9 cellular contexts compared by ENCODE assay signal in genomic region chr4:48129307-48130014, GRCh38. TPM values are rescaled to one million over a fixed set of nuclear protein-coding genes. Genes with fewer than 3 reads are reported as not detected.
DNase-seq lines count a peak whose midpoint lies in the region; ATAC-seq, FAIRE-seq and TF ChIP-seq lines count a peak whose summit lies in the region.
"Had no signal": no experiment of that assay in that cellular context is flagged by ENCODE, and none has a peak within 500 bp of the region (broad histone marks: within the 10 kb centered on the region; RNA-seq: fewer than 3 reads in every experiment).

No MANE protein-coding gene starts in this region.

- no peak overlapping the region for H3K27ac ChIP-seq in keratinocyte (ENCODE audit: control insufficient read depth, insufficient read depth, low read length)

- no peaks in the 10 kb centered on the region for H3K27me3 Mint-ChIP-seq in activated CD4-positive, alpha-beta T cell treated with anti-CD3 and anti-CD28 coated beads for 36 hours
- H3K27me3 Mint-ChIP-seq in type B pancreatic cell: no peaks in the 10 kb centered on the region
- H3K27me3 Mint-ChIP-seq: activated B cell treated with CpG ODN at 0.5 μM for 24 hours had no signal

- intact Hi-C loops in activated CD4-positive, alpha-beta T cell treated with anti-CD3 and anti-CD28 coated beads for 36 hours (cut with DNase I, micrococcal nuclease): loop anchor here (1.0 to 5.0 kb wide), 8 partner anchors 26 to 703 kb away; partner anchors contain the start of genes CORIN (in 1 of the 2), OCIAD1 (in 1 of the 2) and SLAIN2 (in 1 of the 2)

- H3K9me1 ChIP-seq in keratinocyte (ENCODE audit: control insufficient read depth, extremely low read depth, insufficient read depth, low read length): no peaks in the 10 kb centered on the region

- no peaks in the 10 kb centered on the region for H3K9me3 ChIP-seq in keratinocyte (ENCODE audit: control insufficient read depth, low read depth, low read length)

- H3K36me3 Mint-ChIP-seq in activated CD4-positive, alpha-beta T cell treated with anti-CD3 and anti-CD28 coated beads for 36 hours (ENCODE audit: low read depth): peaks cover 7% of the 10 kb centered on the region
- no peaks in the 10 kb centered on the region for H3K36me3 Mint-ChIP-seq in type B pancreatic cell

- peaks cover 83% of the 10 kb centered on the region for H3K4me1 Mint-ChIP-seq in activated CD4-positive, alpha-beta T cell treated with anti-CD3 and anti-CD28 coated beads for 36 hours
- H3K4me1 Mint-ChIP-seq in type B pancreatic cell (ENCODE audit: unreplicated experiment): peaks cover 28% of the 10 kb centered on the region

- POLR2A ChIA-PET in activated CD4-positive, alpha-beta T cell treated with anti-CD3 and anti-CD28 coated beads for 36 hours (lab: Charles Lee): interaction anchor here (3.2 kb wide), 1 partner anchor 9 kb away, joined by 19 read pairs; no protein-coding TSS in a partner anchor

- no peaks in the 10 kb centered on the region for H3K36me3 ChIP-seq in keratinocyte (ENCODE audit: control insufficient read depth in 2 of 2, extremely low read depth in 1 of 2, insufficient read depth in 2 of 2, low read length in 2 of 2)

- DNase-seq in activated CD4-positive, alpha-beta T cell treated with anti-CD3 and anti-CD28 coated beads for 36 hours: peak; percentile 73
- DNase-seq in activated CD4-positive, alpha-beta T cell treated with anti-CD3 and anti-CD28 coated beads for 1 hour: no peak
- DNase-seq in activated T-cell treated with anti-CD3 and anti-CD28 coated beads for 4 hours: peak; percentile 24
- DNase-seq in keratinocyte (ENCODE audit: low read depth, low spot score): no peak
- DNase-seq in type B pancreatic cell (ENCODE audit: extremely low spot score, unreplicated experiment): no peak
- DNase-seq in DMS153 (lab: John Stamatoyannopoulos, UW): no peak
- no peak for DNase-seq in KG1 (lab: John Stamatoyannopoulos, UW)
- DNase-seq: activated B cell treated with CpG ODN at 0.5 μM for 24 hours had no signal

- peak overlapping the region; percentile 81 for H3K4me3 Mint-ChIP-seq in activated CD4-positive, alpha-beta T cell treated with anti-CD3 and anti-CD28 coated beads for 36 hours
- no peak overlapping the region for H3K4me3 Mint-ChIP-seq in type B pancreatic cell
- H3K4me3 Mint-ChIP-seq: activated B cell treated with CpG ODN at 0.5 μM for 24 hours had no signal

- ATAC-seq in activated CD4-positive, alpha-beta T cell treated with anti-CD3 and anti-CD28 coated beads for 36 hours: peak; percentile 42
- no peak for ATAC-seq in esophagus mucosa

- H3K9me3 Mint-ChIP-seq in activated CD4-positive, alpha-beta T cell treated with anti-CD3 and anti-CD28 coated beads for 36 hours (ENCODE audit: low read depth): no peaks in the 10 kb centered on the region
- no peaks in the 10 kb centered on the region for H3K9me3 Mint-ChIP-seq in type B pancreatic cell
- H3K9me3 Mint-ChIP-seq: activated B cell treated with CpG ODN at 0.5 μM for 24 hours had no signal

- no peak overlapping the region for H3K4me2 ChIP-seq in keratinocyte (ENCODE audit: control insufficient read depth, extremely low read depth, insufficient read depth, low read depth, low read length)

- no peaks in the 10 kb centered on the region for H3K79me2 ChIP-seq in keratinocyte (ENCODE audit: control insufficient read depth, insufficient read depth, low read length)

- H4K20me1 ChIP-seq in keratinocyte (ENCODE audit: control insufficient read depth, extremely low read depth, insufficient read depth, low read length): no peaks in the 10 kb centered on the region

- peak in 2 of 3 experiments; percentile 8 to 12 for TF ChIP-seq CTCF in keratinocyte (optimal IDR thresholded peaks at IDR 0.05 in 1 of 3, IDR thresholded peaks at IDR 0.05 in 1 of 3, conservative IDR thresholded peaks at IDR 0.05 in 1 of 3; ENCODE audit: extremely low read depth in 1 of 3, insufficient read depth in 2 of 3, low read length in 3 of 3)
- no peak for TF ChIP-seq CTCF in type B pancreatic cell (conservative IDR thresholded peaks at IDR 0.05)

- no peaks in the 10 kb centered on the region for H3K27me3 ChIP-seq in keratinocyte (ENCODE audit: control insufficient read depth, extremely low read depth, insufficient read depth, low read length)

- H2AFZ ChIP-seq in keratinocyte (ENCODE audit: control insufficient read depth, low read length): no peak overlapping the region

- dilution Hi-C loops in keratinocyte (cut with MboI; ENCODE audit: extremely low pct_ligation_motif_present, low sequenced_read_pairs): no loop called here

- no peak overlapping the region for H3K9ac ChIP-seq in keratinocyte (ENCODE audit: control insufficient read depth, extremely low read depth, insufficient read depth, low read length)

- H3K4me3 ChIP-seq in keratinocyte (ENCODE audit: control insufficient read depth in 2 of 3, extremely low read depth in 1 of 3, insufficient read depth in 2 of 3, low read depth in 1 of 3, low read length in 3 of 3): no peak overlapping the region

- peaks cover 15% of the 10 kb centered on the region for H3K4me1 ChIP-seq in keratinocyte (ENCODE audit: control insufficient read depth, extremely low read depth, insufficient read depth, low read length)

- peak overlapping the region; percentile 97 for H3K27ac Mint-ChIP-seq in activated CD4-positive, alpha-beta T cell treated with anti-CD3 and anti-CD28 coated beads for 36 hours
- peak overlapping the region; percentile 27 for H3K27ac Mint-ChIP-seq in type B pancreatic cell
- H3K27ac Mint-ChIP-seq: activated B cell treated with CpG ODN at 0.5 μM for 24 hours had no signal

- FAIRE-seq in keratinocyte (lab: Jason Lieb, UNC): no peak

- CTCF ChIA-PET in activated CD4-positive, alpha-beta T cell treated with anti-CD3 and anti-CD28 coated beads for 36 hours (lab: Charles Lee): interaction anchor here (0.7 to 7.2 kb wide), 15 partner anchors 10 to 293 kb away, joined by 3 to 82 read pairs (median 5); partner anchors contain the start of gene NFXL1

RNA-seq across cellular contexts. Expression of gene TXK, which starts 4.6 kb away (rescaled TPM):
- 10 to 100 TPM; 11.2 to 18.2 TPM for total RNA-seq in activated CD4-positive, alpha-beta T cell treated with anti-CD3 and anti-CD28 coated beads for 36 hours
- 0.09 to 0.12 TPM in 2 of 3 replicates, not detected in the other for polyA plus RNA-seq in keratinocyte
- polyA plus RNA-seq in keratinocyte (2011; ENCODE audit: low read depth): 0.46 TPM
- 0.05 and 0.11 TPM in 2 replicates for polyA plus RNA-seq in keratinocyte (2011; cell fraction: cytosol; rRNA removed)
- polyA plus RNA-seq in keratinocyte (2011; cell fraction: nucleus; rRNA removed): 0.44 and 0.48 TPM in 2 replicates
- 1.3 TPM in 1 of 2 replicates, not detected in the other for polyA plus RNA-seq in keratinocyte (2012; ENCODE audit: low replicate concordance)
- not detected in 3 replicates for polyA minus RNA-seq in keratinocyte
- not detected for polyA minus RNA-seq in keratinocyte (2011; cell fraction: cytosol; rRNA and poly(A)+ RNA removed)
- polyA minus RNA-seq in keratinocyte (2011; cell fraction: nucleus; rRNA and poly(A)+ RNA removed): 0.39 and 0.84 TPM in 2 replicates
- total RNA-seq in type B pancreatic cell (ENCODE audit: low replicate concordance) (1.3 and 2.2 TPM in 2 replicates), esophagus mucosa (1.4 TPM)

Comparison
In these comparisons a context has a peak if more than half of its experiments do, and no peak if none do; other contexts are left out.
1. DNase-seq: peak in activated CD4-positive, alpha-beta T cell treated with anti-CD3 and anti-CD28 coated beads for 36 hours (single experiment) and activated T-cell treated with anti-CD3 and anti-CD28 coated beads for 4 hours (single experiment); none in activated CD4-positive, alpha-beta T cell treated with anti-CD3 and anti-CD28 coated beads for 1 hour (single experiment), keratinocyte (single experiment), type B pancreatic cell (single experiment), DMS153 (single experiment) and KG1 (single experiment).